Comparison of ENCODE assay signal across 8 cellular contexts in genomic region chr9:111691686-111692329, GRCh38. TPM values are rescaled to one million over a fixed set of nuclear protein-coding genes. Genes with fewer than 3 reads are reported as not detected.
DNase-seq lines count a peak whose midpoint lies in the region; ATAC-seq and TF ChIP-seq lines count a peak whose summit lies in the region.

No MANE protein-coding gene starts in this region.

- H3K9me3 ChIP-seq in SK-N-MC (ENCODE audit: low read depth, low read length): no peaks in the 10 kb centered on the region

- H3K9me3 Mint-ChIP-seq in activated CD8-positive, alpha-beta memory T cell treated with anti-CD3 and anti-CD28 coated beads, Interleukin-2, amount 10 ng/mL, durations not matched to agents 7 days and 5 days (ENCODE audit: low read depth): no peaks in the 10 kb centered on the region

- CTCF ChIA-PET in activated CD8-positive, alpha-beta memory T cell treated with anti-CD3 and anti-CD28 coated beads, Interleukin-2, amount 10 ng/mL, durations not matched to agents 7 days and 5 days (lab: Charles Lee): interaction anchor here (0.7 to 1.7 kb wide), 4 partner anchors 60 to 93 kb away, joined by 3 to 7 read pairs (median 4); partner anchors contain the start of gene DNAJC25

- TF ChIP-seq EP300 in Ishikawa (IDR thresholded peaks at IDR 0.05; ENCODE audit: borderline replicate concordance): no peak

- no peaks in the 10 kb centered on the region for H3K36me3 ChIP-seq in SK-N-MC (ENCODE audit: insufficient read depth, low read length)

- H3K36me3 Mint-ChIP-seq in activated CD8-positive, alpha-beta memory T cell treated with anti-CD3 and anti-CD28 coated beads, Interleukin-2, amount 10 ng/mL, durations not matched to agents 7 days and 5 days: peaks cover 1% of the 10 kb centered on the region

- H3K27ac Mint-ChIP-seq in activated CD8-positive, alpha-beta memory T cell treated with anti-CD3 and anti-CD28 coated beads, Interleukin-2, amount 10 ng/mL, durations not matched to agents 7 days and 5 days: no peak overlapping the region

- peak overlapping the region; percentile 71 for H3K4me3 ChIP-seq in SK-N-MC

- H3K27me3 Mint-ChIP-seq in activated CD8-positive, alpha-beta memory T cell treated with anti-CD3 and anti-CD28 coated beads, Interleukin-2, amount 10 ng/mL, durations not matched to agents 7 days and 5 days: no peaks in the 10 kb centered on the region

- DNase-seq in DMS114 treated with DMSO at 0.1 percent for 48 hours (lab: John Stamatoyannopoulos, UW; ENCODE audit: unreplicated experiment): peak; percentile 17
- DNase-seq in SK-N-MC (ENCODE audit: low read depth, low spot score): peak; percentile 52
- peak; percentile 14 for DNase-seq in iPS-NIHi11 (ENCODE audit: low spot score)
- no peak for DNase-seq in activated CD8-positive, alpha-beta memory T cell treated with anti-CD3 and anti-CD28 coated beads, Interleukin-2, amount 10 ng/mL, durations not matched to agents 7 days and 5 days

- TF ChIP-seq RAD21 in Ishikawa (IDR thresholded peaks at IDR 0.05; ENCODE audit: low read depth): peak; percentile 70

- H3K27ac ChIP-seq in SK-N-MC: peak overlapping the region; percentile 56

- no peak for ATAC-seq in GM18873 (IDR thresholded peaks at IDR 0.05; ENCODE audit: low FRiP score, unreplicated experiment)
- ATAC-seq in activated CD8-positive, alpha-beta memory T cell treated with anti-CD3 and anti-CD28 coated beads, Interleukin-2, amount 10 ng/mL, durations not matched to agents 7 days and 5 days: no peak
- no peak for ATAC-seq in GM19324 (IDR thresholded peaks at IDR 0.05; ENCODE audit: low FRiP score, unreplicated experiment)
- no peak for ATAC-seq in HG03378 (IDR thresholded peaks at IDR 0.05; ENCODE audit: unreplicated experiment)

- H3K4me1 Mint-ChIP-seq in activated CD8-positive, alpha-beta memory T cell treated with anti-CD3 and anti-CD28 coated beads, Interleukin-2, amount 10 ng/mL, durations not matched to agents 7 days and 5 days: peaks cover 3% of the 10 kb centered on the region

- H3K4me3 Mint-ChIP-seq in activated CD8-positive, alpha-beta memory T cell treated with anti-CD3 and anti-CD28 coated beads, Interleukin-2, amount 10 ng/mL, durations not matched to agents 7 days and 5 days: no peak overlapping the region

- peak overlapping the region; percentile 64 for H3K9ac ChIP-seq in SK-N-MC (ENCODE audit: insufficient read length)

TF ChIP-seq in Ishikawa, 13 proteins besides CTCF, POLR2A, EP300 and RAD21:
- TF ChIP-seq NFIC (IDR thresholded peaks at IDR 0.05) (no peak), EGR1 (IDR thresholded peaks at IDR 0.05) (no peak), TEAD4 (IDR thresholded peaks at IDR 0.05) (no peak), CREB1 (IDR thresholded peaks at IDR 0.05; ENCODE audit: low read depth) (no peak), TAF1 (IDR thresholded peaks at IDR 0.05; ENCODE audit: low read depth) (no peak), YY1 (IDR thresholded peaks at IDR 0.05; ENCODE audit: low read depth) (no peak), TCF12 (IDR thresholded peaks at IDR 0.05; ENCODE audit: low read depth) (no peak), FOXM1 (IDR thresholded peaks at IDR 0.05; ENCODE audit: borderline replicate concordance, low read depth) (no peak), MAX (IDR thresholded peaks at IDR 0.05) (no peak)
TF ChIP-seq in Ishikawa: peak in this region for 0.

RNA-seq across cellular contexts. Expression of gene GNG10, which starts 30.4 kb away (rescaled TPM):
- 10 to 100 TPM; 17.1 to 20.9 TPM for total RNA-seq in activated CD8-positive, alpha-beta memory T cell treated with anti-CD3 and anti-CD28 coated beads, Interleukin-2, amount 10 ng/mL, durations not matched to agents 7 days and 5 days
